In genomic region chr16:1108299-1109252, GRCh38 we compare ENCODE assay signal across 14 cellular contexts. TPM values are rescaled to one million over a fixed set of nuclear protein-coding genes. Genes with fewer than 3 reads are reported as not detected.
DNase-seq lines count a peak whose midpoint lies in the region; ATAC-seq and FAIRE-seq lines count a peak whose summit lies in the region.
"Had no signal": no experiment of that assay in that cellular context is flagged by ENCODE, and none has a peak within 500 bp of the region (broad histone marks: within the 10 kb centered on the region; RNA-seq: fewer than 3 reads in every experiment).

No MANE protein-coding gene starts in this region.

- no peak for FAIRE-seq in urothelium cell line (lab: Jason Lieb, UNC)

- intact Hi-C loops in left cardiac atrium (cut with DNase I) = no loop called here

- DNase-seq in SHP77 (lab: John Stamatoyannopoulos, UW) (peak; percentile 30 to 67), SHP77 treated with DMSO at 0.1 percent for 48 hours (lab: John Stamatoyannopoulos, UW) (no peak), NCI-H82 treated with DMSO at 0.1 percent for 48 hours (lab: John Stamatoyannopoulos, UW; ENCODE audit: unreplicated experiment) (peak; percentile 29), left cardiac atrium (peak; percentile 48), urothelium cell line (ENCODE audit: low spot score) (peak; percentile 48), MV-4-11 (lab: John Stamatoyannopoulos, UW) (no peak)
- DNase-seq: activated T-cell treated with anti-CD3 and anti-CD28 coated beads, Interleukin-2, amount 50 U/mL, for 24 hours; NCI-H1436 treated with DMSO at 0.1 percent for 48 hours; stimulated activated CD4-positive, alpha-beta T cell treated with anti-CD3 and anti-CD28 coated beads, Interleukin-4, amount 100 ng/mL, for 24 hours; T-helper 2 cell had no signal

- ATAC-seq in left cardiac atrium (peak; percentile 60 to 61), HG02623 (IDR thresholded peaks at IDR 0.05; ENCODE audit: unreplicated experiment) (no peak), GM19463 (IDR thresholded peaks at IDR 0.05; ENCODE audit: unreplicated experiment) (no peak)

RNA-seq across cellular contexts. Expression of gene C1QTNF8, which starts 12.5 kb away (rescaled TPM):
- not detected for total RNA-seq in left cardiac atrium
- total RNA-seq: chondrocyte had no signal

RNA-seq across cellular contexts. Expression of gene SSTR5, which starts 36.0 kb away (rescaled TPM):
- total RNA-seq in left cardiac atrium = 10 to 100 TPM in 1 of 2 donors, 1 to 10 TPM in 1; 1.3 to 10.7 TPM
- total RNA-seq: chondrocyte, neural crest cell had no signal

RNA-seq across cellular contexts. Expression of gene CACNA1H, which starts 44.3 kb away (rescaled TPM):
- total RNA-seq in left cardiac atrium = 1 to 10 TPM; 6.0 to 7.1 TPM

Comparison
In these comparisons a context has a peak if more than half of its experiments do, and no peak if none do; other contexts are left out.
1. DNase-seq: peak in SHP77 (2 of 2), NCI-H82 treated with DMSO at 0.1 percent for 48 hours (single experiment), left cardiac atrium (single experiment) and urothelium cell line (single experiment); none in SHP77 treated with DMSO at 0.1 percent for 48 hours (single experiment) and MV-4-11 (single experiment).
2. ATAC-seq: peak in left cardiac atrium (2 of 2); none in HG02623 (single experiment) and GM19463 (single experiment).